In the genomic region with DNA sequence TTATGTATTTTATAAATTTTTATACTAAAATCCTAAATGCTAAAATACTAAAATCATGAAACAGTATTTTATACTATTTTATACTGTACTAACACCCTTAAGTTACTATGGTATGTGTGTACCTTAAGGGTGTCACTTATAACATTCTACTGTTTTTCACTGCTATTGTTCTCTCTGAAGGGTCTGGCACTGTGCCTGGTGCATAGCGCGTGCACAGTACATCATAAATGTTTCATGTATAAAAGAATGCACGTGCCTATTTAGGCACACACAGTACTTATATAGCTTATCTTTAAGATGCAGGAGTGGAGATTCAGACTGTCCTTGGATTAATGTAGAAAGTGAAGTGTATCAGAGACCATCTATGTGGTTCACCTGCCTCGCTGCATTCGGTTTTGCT, we compare ENCODE assay signal across 29 cellular contexts.
A peak's percentile ranks its signal among the peaks of the same experiment; 100 is the strongest.
DNase-seq lines count a peak whose midpoint lies in the region; ATAC-seq, FAIRE-seq and TF ChIP-seq lines count a peak whose summit lies in the region.
"Had no signal": no experiment of that assay in that cellular context is flagged by ENCODE, and none has a peak within 500 bp of the region (broad histone marks: within the 10 kb centered on the region; RNA-seq: fewer than 3 reads in every experiment).

No MANE protein-coding gene starts in this region.

- CTCF ChIA-PET in H1 (lab: Charles Lee; ENCODE audit: partially characterized antibody), result interaction anchor here (0.6 to 1.2 kb wide), 2 partner anchors 201 to 270 kb away, joined by 3 to 6 read pairs; no protein-coding TSS in a partner anchor
- CTCF ChIA-PET in activated CD4-positive, alpha-beta memory T cell treated with anti-CD3 and anti-CD28 coated beads for 36 hours (lab: Charles Lee), result no interaction called here

- TF ChIP-seq EP300 in H1 (IDR thresholded peaks at IDR 0.05; ENCODE audit: borderline replicate concordance in 1 of 2, low read depth in 2 of 2, low read length in 2 of 2), result no peak
- no peak for TF ChIP-seq EP300 in transverse colon (IDR thresholded peaks at IDR 0.05; ENCODE audit: low read depth)

- no peaks in the 10 kb centered on the region for H3K79me2 ChIP-seq in H1 (ENCODE audit: control insufficient read depth in 1 of 2, insufficient read depth in 2 of 2, low read length in 2 of 2)

- no peak overlapping the region for H3K56ac ChIP-seq in H1 (replicated peaks; ENCODE audit: insufficient read length, low read depth, low read length)

- no peak overlapping the region for H3K4me3 Mint-ChIP-seq in activated CD4-positive, alpha-beta memory T cell treated with anti-CD3 and anti-CD28 coated beads for 36 hours
- H3K4me3 Mint-ChIP-seq: activated CD4-positive, alpha-beta T cell treated with anti-CD3 and anti-CD28 coated beads, Interleukin-2, amount 10 ng/mL, durations not matched to agents 7 days and 5 days; activated naive CD4-positive, alpha-beta T cell treated with anti-CD3 and anti-CD28 coated beads, Interleukin-2, amount 10 ng/mL, durations not matched to agents 7 days and 5 days; brain; neural crest cell had no signal

- no peak for FAIRE-seq in H1 (lab: Jason Lieb, UNC)
- FAIRE-seq: pancreas had no signal

- H4K20me1 ChIP-seq in H1 (replicated peaks in 1 of 2; ENCODE audit: control insufficient read depth in 1 of 2, insufficient read depth in 2 of 2, low read length in 2 of 2), result no peaks in the 10 kb centered on the region
- H4K20me1 ChIP-seq: BLaER1 had no signal

- no peak overlapping the region for H4K5ac ChIP-seq in H1 (ENCODE audit: insufficient read length, low read depth, low read length)

- peak overlapping the region; percentile 73 for H2AFZ ChIP-seq in H1 (ENCODE audit: low read length)

- H3K9me3 Mint-ChIP-seq in activated CD4-positive, alpha-beta memory T cell treated with anti-CD3 and anti-CD28 coated beads for 36 hours, result peaks cover 6% of the 10 kb centered on the region

- H3K27ac Mint-ChIP-seq in activated CD4-positive, alpha-beta memory T cell treated with anti-CD3 and anti-CD28 coated beads for 36 hours, result no peak overlapping the region
- H3K27ac Mint-ChIP-seq: activated CD4-positive, alpha-beta T cell treated with anti-CD3 and anti-CD28 coated beads, Interleukin-2, amount 10 ng/mL, durations not matched to agents 7 days and 5 days; activated naive CD4-positive, alpha-beta T cell treated with anti-CD3 and anti-CD28 coated beads, Interleukin-2, amount 10 ng/mL, durations not matched to agents 7 days and 5 days; brain had no signal

- H3K18ac ChIP-seq in H1 (ENCODE audit: extremely low read depth, low read length), result no peak overlapping the region

- no peaks in the 10 kb centered on the region for H3K27me3 Mint-ChIP-seq in activated CD4-positive, alpha-beta memory T cell treated with anti-CD3 and anti-CD28 coated beads for 36 hours
- H3K27me3 Mint-ChIP-seq: activated CD4-positive, alpha-beta T cell treated with anti-CD3 and anti-CD28 coated beads, Interleukin-2, amount 10 ng/mL, durations not matched to agents 7 days and 5 days; activated naive CD4-positive, alpha-beta T cell treated with anti-CD3 and anti-CD28 coated beads, Interleukin-2, amount 10 ng/mL, durations not matched to agents 7 days and 5 days had no signal

- H3K27ac ChIP-seq in H1 (ENCODE audit: low read depth, low read length), result no peak overlapping the region
- H3K27ac ChIP-seq in transverse colon, result no peak overlapping the region
- H3K27ac ChIP-seq in caudate nucleus (ENCODE audit: low read depth, low read length), result no peak overlapping the region
- H3K27ac ChIP-seq: BLaER1, epithelial cell of prostate, heart left ventricle, pancreas, SJCRH30 had no signal

- H3K4me1 ChIP-seq in H1 (replicated peaks in 1 of 4; ENCODE audit: control insufficient read depth in 3 of 4, insufficient read depth in 4 of 4, low read length in 3 of 4) (peaks cover 0 to 8% (median 5%) of the 10 kb centered on the region in 4 experiments; a peak in 5 of 7 replicates), transverse colon (peaks cover 0 to 28% (median 5%) of the 10 kb centered on the region in 4 donors)
- H3K4me1 ChIP-seq: SJCRH30 had no signal

- H3K4me2 ChIP-seq in H1 (ENCODE audit: insufficient read depth in 1 of 2, low read depth in 2 of 2, low read length in 2 of 2), result no peak overlapping the region
- H3K4me2 ChIP-seq: BLaER1 had no signal

- no peak for ATAC-seq in HG02870 (IDR thresholded peaks at IDR 0.05; ENCODE audit: unreplicated experiment)
- ATAC-seq: heart left ventricle, pancreas, right cardiac atrium had no signal

- intact Hi-C loops in transverse colon (cut with DNase I; ENCODE audit: low total_unique reads), result no loop called here
- intact Hi-C loops in activated CD4-positive, alpha-beta memory T cell treated with anti-CD3 and anti-CD28 coated beads for 36 hours (cut with micrococcal nuclease), result no loop called here

- H3K36me3 ChIP-seq in H1 (ENCODE audit: control insufficient read depth in 2 of 4, insufficient read depth in 4 of 4, low read length in 3 of 4) (no peaks in the 10 kb centered on the region), transverse colon (no peaks in the 10 kb centered on the region)
- H3K36me3 ChIP-seq: BLaER1, heart left ventricle, pancreas, SJCRH30 had no signal

- TF ChIP-seq CTCF in H1 (IDR thresholded peaks at IDR 0.05; ENCODE audit: control extremely low read depth in 1 of 3, insufficient read depth in 1 of 3, low read depth in 1 of 3, low read length in 3 of 3), result no peak
- no peak for TF ChIP-seq CTCF in transverse colon (IDR thresholded peaks at IDR 0.05)

- no peak overlapping the region for H2BK120ac ChIP-seq in H1 (replicated peaks; ENCODE audit: low read depth, low read length)

- H2BK5ac ChIP-seq in H1 (ENCODE audit: low read depth, low read length), result no peak overlapping the region

- H3K23ac ChIP-seq in H1 (ENCODE audit: insufficient read length), result no peak overlapping the region

- no peaks in the 10 kb centered on the region for H3K79me1 ChIP-seq in H1 (ENCODE audit: low read depth, low read length)

- no peaks in the 10 kb centered on the region for H3K36me3 Mint-ChIP-seq in activated CD4-positive, alpha-beta memory T cell treated with anti-CD3 and anti-CD28 coated beads for 36 hours
- H3K36me3 Mint-ChIP-seq: brain had no signal

- in situ Hi-C loops in transverse colon (cut with MboI; ENCODE audit: low pct_ligation_motif_present in 1 of 4, low pct_unique_long_range_greater_than_20kb in 1 of 4, low sequenced_read_pairs in 3 of 4), result no loop called here

- no peak overlapping the region for H3K14ac ChIP-seq in H1 (ENCODE audit: insufficient read length)

- no peak overlapping the region for H2BK12ac ChIP-seq in H1 (ENCODE audit: low read depth, low read length)

- 98% methylated on average over 5 of the region's 5 CpGs; no CpG with 5 or more reads in 1 of the 2 experiments for WGBS in H1 (ENCODE audit: extremely low coverage in 1 of 2, insufficient coverage in 1 of 2, insufficient read length in 1 of 2, insufficient replicate concordance in 2 of 2, low coverage in 1 of 2, low lambda C conversion rate in 2 of 2, missing lambda C conversion rate in 1 of 2), 2 experiments
- WGBS in transverse colon (ENCODE audit: low coverage in 1 of 2), 2 donors, result 48 to 60% methylated on average over 3 to 5 of the region's 5 CpGs

- POLR2A ChIA-PET in H1 (lab: Charles Lee; ENCODE audit: partially characterized antibody), result no interaction called here
- POLR2A ChIA-PET in activated CD4-positive, alpha-beta memory T cell treated with anti-CD3 and anti-CD28 coated beads for 36 hours (lab: Charles Lee), result interaction anchor here (0.9 kb wide), 1 partner anchor 205 kb away, joined by 3 read pairs; no protein-coding TSS in a partner anchor

- no peak for TF ChIP-seq POLR2A in H1 (IDR thresholded peaks at IDR 0.05; ENCODE audit: control extremely low read depth in 1 of 2, low read depth in 2 of 2, low read length in 2 of 2)
- TF ChIP-seq POLR2A in transverse colon (IDR thresholded peaks at IDR 0.05), result no peak

- DNase-seq in NCI-H748 (lab: John Stamatoyannopoulos, UW; ENCODE audit: unreplicated experiment) (peak; percentile 22), NCI-H748 treated with DMSO at 0.1 percent for 48 hours (lab: John Stamatoyannopoulos, UW) (no peak), NCI-H2029 treated with DMSO at 0.1 percent for 48 hours (lab: John Stamatoyannopoulos, UW) (peak; percentile 25), H1 (ENCODE audit: low read depth in 1 of 2, low spot score in 2 of 2) (no peak), transverse colon (peak; percentile 77), caudate nucleus (lab: John Stamatoyannopoulos, UW) (no peak)
- no peak for DNase-seq in activated CD4-positive, alpha-beta memory T cell treated with anti-CD3 and anti-CD28 coated beads for 36 hours
- DNase-seq: activated CD4-positive, alpha-beta T cell treated with anti-CD3 and anti-CD28 coated beads, Interleukin-2, amount 10 ng/mL, durations not matched to agents 7 days and 5 days; activated naive CD4-positive, alpha-beta T cell treated with anti-CD3 and anti-CD28 coated beads, Interleukin-2, amount 10 ng/mL, durations not matched to agents 7 days and 5 days; Caco-2; DND-41; effector CD4-positive, alpha-beta T cell; heart left ventricle; Kasumi-1; MV-4-11; NCI-H2107; NCI-H526; pancreas; right cardiac atrium; SJCRH30; stimulated activated CD4-positive, alpha-beta T cell treated with anti-CD3 and anti-CD28 coated beads, Interleukin-2, amount 100 ng/mL, for 48 hours; T1000; trophoblast cell had no signal

- H3K4me1 Mint-ChIP-seq in activated CD4-positive, alpha-beta memory T cell treated with anti-CD3 and anti-CD28 coated beads for 36 hours (ENCODE audit: low read depth), result peaks cover 24% of the 10 kb centered on the region

- H3K9me3 ChIP-seq in H1 (ENCODE audit: insufficient read depth in 2 of 2, low read depth in 1 of 2, low read length in 1 of 2) (no peaks in the 10 kb centered on the region), transverse colon (no peaks in the 10 kb centered on the region)
- H3K9me3 ChIP-seq: Caco-2, heart left ventricle, pancreas, SJCRH30 had no signal

- H3K27me3 ChIP-seq in H1 (replicated peaks in 1 of 4; ENCODE audit: control insufficient read depth in 3 of 4, extremely low read depth in 1 of 4, insufficient read depth in 3 of 4, low read length in 3 of 4), result no peaks in the 10 kb centered on the region
- no peaks in the 10 kb centered on the region for H3K27me3 ChIP-seq in transverse colon
- H3K27me3 ChIP-seq: BLaER1, heart left ventricle, pancreas, SJCRH30 had no signal

- no peak overlapping the region for H2AK5ac ChIP-seq in H1 (ENCODE audit: low read depth, low read length)

- no peak overlapping the region for H2BK20ac ChIP-seq in H1 (ENCODE audit: low read length)

- TF ChIP-seq RAD21 in H1 (IDR thresholded peaks at IDR 0.05 in 1 of 2, conservative IDR thresholded peaks at IDR 0.05 in 1 of 2; ENCODE audit: low read depth in 2 of 2, low read length in 2 of 2), result no peak

- no peak overlapping the region for H4K8ac ChIP-seq in H1 (ENCODE audit: extremely low read depth, insufficient read depth, low read length)

- no peak overlapping the region for H3K4me3 ChIP-seq in H1 (ENCODE audit: extremely low read depth in 1 of 4, insufficient read depth in 2 of 4, low read depth in 3 of 4, low read length in 4 of 4)
- H3K4me3 ChIP-seq in transverse colon, result no peak overlapping the region
- H3K4me3 ChIP-seq: BLaER1, heart left ventricle, lung, pancreas, SJCRH30 had no signal

- no peak overlapping the region for H3K4ac ChIP-seq in H1 (replicated peaks; ENCODE audit: insufficient read length, low read depth, low read length)

- H3K23me2 ChIP-seq in H1 (ENCODE audit: low read depth, low read length), result no peaks in the 10 kb centered on the region; the same call in 1 of the 2 replicates

- H3K9ac ChIP-seq in H1 (replicated peaks in 1 of 4; ENCODE audit: extremely low read depth in 1 of 4, low read depth in 3 of 4, low read length in 3 of 4), result no peak overlapping the region
- H3K9ac ChIP-seq: BLaER1 had no signal

- H2BK15ac ChIP-seq in H1 (ENCODE audit: low read length), result no peak overlapping the region

- no peak overlapping the region for H4K91ac ChIP-seq in H1 (replicated peaks; ENCODE audit: insufficient read length, low read length)

Comparison
In these comparisons a context has a peak if more than half of its experiments do, and no peak if none do; other contexts are left out.
1. DNase-seq: peak in NCI-H748 (single experiment), NCI-H2029 treated with DMSO at 0.1 percent for 48 hours (single experiment) and transverse colon (single experiment); none in NCI-H748 treated with DMSO at 0.1 percent for 48 hours (single experiment), H1 (0 of 2), caudate nucleus (0 of 61) and activated CD4-positive, alpha-beta memory T cell treated with anti-CD3 and anti-CD28 coated beads for 36 hours (single experiment).